ENCODE assay signal across 14 cellular contexts in genomic region chr22:29879738-29880137, GRCh38. TPM values are rescaled to one million over a fixed set of nuclear protein-coding genes. Genes with fewer than 3 reads are reported as not detected.
DNase-seq lines count a peak whose midpoint lies in the region; ATAC-seq and TF ChIP-seq lines count a peak whose summit lies in the region.
"Had no signal": no experiment of that assay in that cellular context is flagged by ENCODE, and none has a peak within 500 bp of the region (broad histone marks: within the 10 kb centered on the region; RNA-seq: fewer than 3 reads in every experiment).

No MANE protein-coding gene starts in this region.

- TF ChIP-seq POLR2A in testis (IDR thresholded peaks at IDR 0.05) = no peak

- no peaks in the 10 kb centered on the region; the same call in 1 of the 2 replicates for H4K20me1 ChIP-seq in Karpas-422 (ENCODE audit: insufficient read depth, low read depth, low read length)

- ATAC-seq in GM19328 (IDR thresholded peaks at IDR 0.05; ENCODE audit: unreplicated experiment) (no peak), HG03135 (IDR thresholded peaks at IDR 0.05; ENCODE audit: unreplicated experiment) (no peak)
- ATAC-seq: Panc1 had no signal

- H3K9ac ChIP-seq in Karpas-422 (ENCODE audit: low read length) = no peak overlapping the region

- no peak overlapping the region for H3K4me2 ChIP-seq in Karpas-422 (ENCODE audit: low read depth, low read length, poor library complexity, severe bottlenecking)

- H3K36me3 ChIP-seq in Karpas-422 (ENCODE audit: insufficient read depth, low read length) (no peaks in the 10 kb centered on the region), testis (ENCODE audit: low read depth, missing control alignments) (no peaks in the 10 kb centered on the region)
- H3K36me3 ChIP-seq in effector memory CD4-positive, alpha-beta T cell (ENCODE audit: control insufficient read depth, insufficient read depth, low read length) = no peaks in the 10 kb centered on the region

- H3K4me1 ChIP-seq in Karpas-422 (ENCODE audit: low read length) (peaks cover 6% of the 10 kb centered on the region), testis (peaks cover 4% of the 10 kb centered on the region)
- H3K4me1 ChIP-seq in effector memory CD4-positive, alpha-beta T cell (ENCODE audit: control insufficient read depth, insufficient read depth, low read length, poor library complexity, severe bottlenecking) = peaks cover 4% of the 10 kb centered on the region

- H3K79me2 ChIP-seq in Karpas-422 (ENCODE audit: low read length) = peaks cover 4% of the 10 kb centered on the region; the same call in 1 of the 2 replicates

- H3K4me3 ChIP-seq in Karpas-422 (ENCODE audit: low read length) (no peak overlapping the region), testis (peak overlapping the region; percentile 21 to 32)
- no peak overlapping the region for H3K4me3 ChIP-seq in effector memory CD4-positive, alpha-beta T cell (ENCODE audit: insufficient read depth, low read depth, low read length, poor library complexity, severe bottlenecking)
- H3K4me3 ChIP-seq: lung had no signal

- 67 to 82% methylated on average over 5 of the region's 5 CpGs for WGBS in testis, 2 donors

- intact Hi-C loops in testis (cut with DNase I; ENCODE audit: low total_unique reads) = no loop called here

- no peaks in the 10 kb centered on the region for H3K9me2 ChIP-seq in Karpas-422 (replicated peaks; ENCODE audit: insufficient read depth, low read length)

- peak; percentile 7 for DNase-seq in stimulated activated CD4-positive, alpha-beta T cell treated with anti-CD3 and anti-CD28 coated beads, Interleukin-4, amount 100 ng/mL, for 1 hour
- no peak for DNase-seq in stimulated activated CD4-positive, alpha-beta T cell treated with anti-CD3 and anti-CD28 coated beads, Interleukin-12 subunit alpha, Interleukin-12 subunit beta, amount 100 ng/mL, for 4 hours
- DNase-seq in Karpas-422 (peak; percentile 53), amniotic epithelial cell (ENCODE audit: low read depth) (peak; percentile 11), testis (peak; percentile 87)
- DNase-seq in effector memory CD4-positive, alpha-beta T cell = no peak
- DNase-seq: GDM1, NCI-H1048, substantia nigra had no signal

- no peak overlapping the region for H2AFZ ChIP-seq in Karpas-422 (ENCODE audit: low read length)

- no peaks in the 10 kb centered on the region for H3K9me3 ChIP-seq in Karpas-422 (ENCODE audit: low read length)
- no peaks in the 10 kb centered on the region for H3K9me3 ChIP-seq in testis
- no peaks in the 10 kb centered on the region for H3K9me3 ChIP-seq in effector memory CD4-positive, alpha-beta T cell (ENCODE audit: control insufficient read depth, low read length)

- H3K27me3 ChIP-seq in Karpas-422 (ENCODE audit: low read length) = no peaks in the 10 kb centered on the region
- H3K27me3 ChIP-seq in testis = no peaks in the 10 kb centered on the region
- H3K27me3 ChIP-seq in effector memory CD4-positive, alpha-beta T cell (replicated peaks; ENCODE audit: control insufficient read depth, insufficient read depth, low read length, poor library complexity, severe bottlenecking) = no peaks in the 10 kb centered on the region

- no peak overlapping the region for H3K27ac ChIP-seq in Karpas-422 (ENCODE audit: low read length)
- H3K27ac ChIP-seq in testis = no peak overlapping the region
- H3K27ac ChIP-seq in effector memory CD4-positive, alpha-beta T cell (ENCODE audit: insufficient read depth, low read length, poor library complexity, severe bottlenecking) = no peak overlapping the region
- H3K27ac ChIP-seq: C4-2B had no signal

- TF ChIP-seq CTCF in testis (IDR thresholded peaks at IDR 0.05) = no peak

RNA-seq across cellular contexts. Expression of gene MTMR3, which starts 3.2 kb away (rescaled TPM):
- 11.3 and 12.5 TPM in 2 replicates for total RNA-seq in Karpas-422 (2014; rRNA removed; shearing (Covaris generic); ENCODE audit: low replicate concordance)
- 100 to 1,000 TPM; 130 to 137 TPM for total RNA-seq in testis
- 75.2 TPM for polyA plus RNA-seq in testis (ENCODE audit: insufficient read depth, low read depth, low replicate concordance)

RNA-seq across cellular contexts. Expression of gene ASCC2, which starts 41.7 kb away (rescaled TPM):
- total RNA-seq in Karpas-422 (2014; rRNA removed; shearing (Covaris generic); ENCODE audit: low replicate concordance) = 29.0 and 29.5 TPM in 2 replicates
- 10 to 100 TPM; 91.5 to 93.8 TPM for total RNA-seq in testis
- polyA plus RNA-seq in testis (ENCODE audit: insufficient read depth, low read depth, low replicate concordance) = 108 TPM

Comparison
In these comparisons a context has a peak if more than half of its experiments do, and no peak if none do; other contexts are left out.
1. DNase-seq: peak in stimulated activated CD4-positive, alpha-beta T cell treated with anti-CD3 and anti-CD28 coated beads, Interleukin-4, amount 100 ng/mL, for 1 hour (single experiment), Karpas-422 (single experiment), amniotic epithelial cell (single experiment) and testis (single experiment); none in stimulated activated CD4-positive, alpha-beta T cell treated with anti-CD3 and anti-CD28 coated beads, Interleukin-12 subunit alpha, Interleukin-12 subunit beta, amount 100 ng/mL, for 4 hours (single experiment) and effector memory CD4-positive, alpha-beta T cell (0 of 3).
2. H3K4me3 ChIP-seq: peak in testis (2 of 2); none in Karpas-422 (single experiment) and effector memory CD4-positive, alpha-beta T cell (single experiment).